In the genomic region with DNA sequence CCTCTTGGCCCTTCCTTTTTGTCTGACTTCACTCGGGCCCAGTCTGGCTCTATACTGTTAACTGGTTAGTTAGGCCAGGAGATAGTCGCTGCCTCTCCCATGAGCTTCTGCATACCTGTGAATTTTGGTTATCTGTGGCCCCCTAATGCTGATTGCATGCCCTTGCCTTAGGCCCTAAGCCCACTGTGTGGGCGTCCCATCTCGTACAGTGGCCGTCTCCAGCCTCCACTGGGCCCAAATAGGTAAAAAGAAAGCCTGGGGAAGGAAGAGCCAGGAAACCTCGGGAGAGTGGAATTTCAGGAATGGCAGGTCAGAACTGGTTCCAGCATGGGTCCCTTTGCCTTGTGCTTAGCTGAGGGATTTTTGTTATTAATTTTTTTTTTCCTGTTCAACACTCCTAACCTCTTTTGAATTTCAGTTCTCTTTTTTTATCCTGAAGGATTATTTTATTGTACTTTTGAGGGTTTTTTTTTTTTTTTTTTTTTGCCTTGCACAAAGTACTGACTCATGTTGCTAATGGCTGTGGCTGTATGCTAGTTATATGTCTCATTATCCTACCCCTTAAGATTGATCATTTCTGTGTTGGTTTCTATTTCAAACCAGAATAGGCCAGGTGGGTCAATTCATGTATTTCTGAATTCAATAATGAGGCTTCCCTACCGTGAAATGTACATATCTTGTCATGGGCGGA, we compare ENCODE assay signal across 2 cellular contexts.
TF ChIP-seq lines count a peak whose summit lies in the region.

No MANE protein-coding gene starts in this region.

TF ChIP-seq in A549, 52 proteins besides CTCF, POLR2A, EP300 and RAD21 (continued from another document):
- TF ChIP-seq PHF8 (IDR thresholded peaks at IDR 0.05; ENCODE audit: borderline replicate concordance, low read depth) (no peak), ZC3H11A (IDR thresholded peaks at IDR 0.05) (no peak), FOXS1 (CRISPR knock-in tag; IDR thresholded peaks at IDR 0.05) (no peak), NPAS2 (CRISPR knock-in tag; IDR thresholded peaks at IDR 0.05; ENCODE audit: borderline replicate concordance) (no peak), ZFP36 (IDR thresholded peaks at IDR 0.05; ENCODE audit: borderline replicate concordance, partially characterized antibody) (no peak), CHD2 (IDR thresholded peaks at IDR 0.05; ENCODE audit: low read length, partially characterized antibody) (no peak)

TF ChIP-seq in liver, 16 proteins besides CTCF, POLR2A, EP300 and RAD21 (continued from another document):
- TF ChIP-seq REST (IDR thresholded peaks at IDR 0.05) (no peak), HNF4A (conservative IDR thresholded peaks at IDR 0.05) (no peak), TAF1 (conservative IDR thresholded peaks at IDR 0.05) (no peak), YY1 (IDR thresholded peaks at IDR 0.05) (no peak), FOXA1 (IDR thresholded peaks at IDR 0.05) (no peak), NR2F2 (IDR thresholded peaks at IDR 0.05) (no peak), GABPA (IDR thresholded peaks at IDR 0.05 in 1 of 2, conservative IDR thresholded peaks at IDR 0.05 in 1 of 2) (no peak), SP1 (IDR thresholded peaks at IDR 0.05) (no peak), EGR1 (IDR thresholded peaks at IDR 0.05; ENCODE audit: low read depth in 2 of 2) (no peak), FOXA2 (IDR thresholded peaks at IDR 0.05) (no peak), RXRA (IDR thresholded peaks at IDR 0.05) (no peak), ATF3 (IDR thresholded peaks at IDR 0.05) (no peak)
- TF ChIP-seq, protein P1, sequence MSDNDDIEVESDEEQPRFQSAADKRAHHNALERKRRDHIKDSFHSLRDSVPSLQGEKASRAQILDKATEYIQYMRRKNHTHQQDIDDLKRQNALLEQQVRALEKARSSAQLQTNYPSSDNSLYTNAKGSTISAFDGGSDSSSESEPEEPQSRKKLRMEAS (IDR thresholded peaks at IDR 0.05) = no peak
TF ChIP-seq in liver: peak in this region for 0.
